8 cellular contexts compared by ENCODE assay signal in genomic region chr12:57845478-57846284, GRCh38. TPM values are rescaled to one million over a fixed set of nuclear protein-coding genes. Genes with fewer than 3 reads are reported as not detected.
DNase-seq lines count a peak whose midpoint lies in the region; ATAC-seq and TF ChIP-seq lines count a peak whose summit lies in the region.

No MANE protein-coding gene starts in this region.

- H3K79me2 ChIP-seq in SK-N-SH (ENCODE audit: insufficient read depth): peaks cover 59% of the 10 kb centered on the region

- H3K4me1 ChIP-seq in SK-N-SH (ENCODE audit: control insufficient read depth in 1 of 2, insufficient read depth in 2 of 2, low read depth in 1 of 2, low read length in 1 of 2): peaks cover 34 to 37% of the 10 kb centered on the region in 2 experiments
- peaks cover 45% of the 10 kb centered on the region for H3K4me1 ChIP-seq in adipocyte (ENCODE audit: control insufficient read depth, insufficient read depth, low read length)
- peaks cover 25 to 49% (median 44%) of the 10 kb centered on the region in 12 donors for H3K4me1 ChIP-seq in heart left ventricle

- TF ChIP-seq POLR2A in GM19099 (IDR thresholded peaks at IDR 0.05; ENCODE audit: extremely low read depth, insufficient read length, low read depth) (peak; percentile 52), heart left ventricle (IDR thresholded peaks at IDR 0.05) (no peak)

- TF ChIP-seq CTCF in SK-N-SH (IDR thresholded peaks at IDR 0.05): no peak
- no peak for TF ChIP-seq CTCF in heart left ventricle (IDR thresholded peaks at IDR 0.05)

- no peak for TF ChIP-seq RAD21 in SK-N-SH (IDR thresholded peaks at IDR 0.05; ENCODE audit: low read length)

- H3K4me2 ChIP-seq in SK-N-SH: peak overlapping the region; percentile 86

- peak overlapping the region; percentile 88 to 99 for H3K4me3 ChIP-seq in SK-N-SH (ENCODE audit: low read depth in 2 of 2, low read length in 1 of 2)
- peak overlapping the region; percentile 92 for H3K4me3 ChIP-seq in adipocyte (ENCODE audit: low read length)
- H3K4me3 ChIP-seq in heart left ventricle: peak overlapping the region; percentile 72 to 100 (median 96)

- no peaks in the 10 kb centered on the region for H3K9me3 ChIP-seq in SK-N-SH
- H3K9me3 ChIP-seq in adipocyte (ENCODE audit: control insufficient read depth, low read length): no peaks in the 10 kb centered on the region
- H3K9me3 ChIP-seq in heart left ventricle: no peaks in the 10 kb centered on the region

- H2AFZ ChIP-seq in SK-N-SH (ENCODE audit: low read depth): peak overlapping the region; percentile 31; the same call in 1 of the 2 replicates

- peaks cover 47% of the 10 kb centered on the region for H4K20me1 ChIP-seq in SK-N-SH (ENCODE audit: insufficient read depth)

- under 1% methylated on average over 52 of the region's 81 CpGs for WGBS in SK-N-SH (ENCODE audit: low lambda C conversion rate)
- 0% methylated on average over 41 to 81 of the region's 81 CpGs for WGBS in heart left ventricle, 4 donors

- intact Hi-C loops in heart left ventricle (cut with DNase I): loop anchor here in 8 of 10 donors (1.0 to 5.0 kb wide), 7 partner anchors 19 to 52 kb away; no protein-coding TSS in a partner anchor

- H3K27ac ChIP-seq in SK-N-SH (ENCODE audit: low read depth in 2 of 2, low read length in 1 of 2) (peak overlapping the region; percentile 94 to 99), heart left ventricle (peak overlapping the region; percentile 97 to 100 (median 100))

- H3F3A ChIP-seq in SK-N-SH (replicated peaks; ENCODE audit: insufficient read depth): peaks cover 9% of the 10 kb centered on the region

- POLR2A ChIA-PET in SK-N-SH (lab: Yijun Ruan, JAX): interaction anchor here (1.0 to 4.6 kb wide), 3 partner anchors 21 to 49 kb away, joined by 4 to 52 read pairs (median 9); no protein-coding TSS in a partner anchor

- DNase-seq in Ammon's horn (ENCODE audit: low spot score) (peak; percentile 88), SK-N-SH (peak; percentile 84), adipocyte (ENCODE audit: low read depth) (peak; percentile 56), heart left ventricle (peak; percentile 81 to 90 (median 84)), pons (ENCODE audit: low spot score) (peak; percentile 80)
- DNase-seq in NK-92 treated with Interleukin-12 subunit alpha and Interleukin-12 subunit beta, amount 100 ng/mL, for 24 hours (lab: John Stamatoyannopoulos, UW): no peak

- peak overlapping the region; percentile 94 for H3K9ac ChIP-seq in SK-N-SH
- peak overlapping the region; percentile 99 for H3K9ac ChIP-seq in adipocyte (ENCODE audit: low read length)

- peak; percentile 46 for ATAC-seq in HG03354 (IDR thresholded peaks at IDR 0.05; ENCODE audit: poor library complexity, severe bottlenecking, unreplicated experiment)
- ATAC-seq in heart left ventricle: peak; percentile 3 to 45 (median 32)

- H3K27me3 ChIP-seq in SK-N-SH (ENCODE audit: insufficient read depth): no peaks in the 10 kb centered on the region
- H3K27me3 ChIP-seq in adipocyte (replicated peaks; ENCODE audit: control insufficient read depth, insufficient read depth, low read length): no peaks in the 10 kb centered on the region
- no peaks in the 10 kb centered on the region for H3K27me3 ChIP-seq in heart left ventricle

- CTCF ChIA-PET in SK-N-SH (lab: Yijun Ruan, JAX): interaction anchor here (1.4 to 6.4 kb wide), 10 partner anchors 10 to 89 kb away, joined by 5 to 67 read pairs (median 7); no protein-coding TSS in a partner anchor

- no peaks in the 10 kb centered on the region for H3K9me2 ChIP-seq in SK-N-SH

- TF ChIP-seq EP300 in SK-N-SH (IDR thresholded peaks at IDR 0.05; ENCODE audit: borderline replicate concordance in 1 of 2, low read depth in 1 of 2, low read length in 1 of 2): no peak

- peaks cover 0 to 5% of the 10 kb centered on the region in 2 experiments for H3K36me3 ChIP-seq in SK-N-SH (replicated peaks in 1 of 2; ENCODE audit: control insufficient read depth in 1 of 2, insufficient read depth in 2 of 2, low read length in 1 of 2)
- H3K36me3 ChIP-seq in adipocyte (ENCODE audit: control insufficient read depth, insufficient read depth, low read length, severe bottlenecking): no peaks in the 10 kb centered on the region
- peaks cover 0 to 6% (median 0%) of the 10 kb centered on the region in 9 donors for H3K36me3 ChIP-seq in heart left ventricle

TF ChIP-seq in SK-N-SH, 30 proteins besides CTCF, POLR2A, EP300 and RAD21:
- peak; percentile 67; the same call in 1 of the 2 replicates for TF ChIP-seq SIN3A (IDR thresholded peaks at IDR 0.05; ENCODE audit: borderline replicate concordance, low read depth, low read length)
- TF ChIP-seq MXI1 (IDR thresholded peaks at IDR 0.05; ENCODE audit: low read depth, low read length): peak; percentile 67
- TF ChIP-seq GABPA (IDR thresholded peaks at IDR 0.05; ENCODE audit: low read depth): no peak
- no peak for TF ChIP-seq SMC3 (IDR thresholded peaks at IDR 0.05; ENCODE audit: low read depth, low read length)

RNA-seq across cellular contexts. Expression of gene CTDSP2, which starts 0.8 kb away (rescaled TPM):
- polyA plus RNA-seq in SK-N-SH (2012; rRNA removed): 117 and 119 TPM in 2 replicates
- polyA plus RNA-seq in SK-N-SH (2012; cell fraction: cytosol; rRNA removed): 87.3 and 102 TPM in 2 replicates
- polyA plus RNA-seq in SK-N-SH (2012; cell fraction: nucleus; rRNA removed): 145 and 147 TPM in 2 replicates
- total RNA-seq in heart left ventricle: 100 to 1,000 TPM in 3 of 9 donors, 10 to 100 TPM in 6; 69.9 to 191 (median 89.3) TPM
- polyA plus RNA-seq in heart left ventricle: 10 to 100 TPM; 28.0 to 68.4 TPM

RNA-seq across cellular contexts. Expression of gene AVIL, which starts 27.1 kb away (rescaled TPM):
- polyA plus RNA-seq in SK-N-SH (2012; rRNA removed): 4.7 and 5.2 TPM in 2 replicates
- polyA plus RNA-seq in SK-N-SH (2012; cell fraction: cytosol; rRNA removed): 1.2 and 1.4 TPM in 2 replicates
- 29.9 and 32.6 TPM in 2 replicates for polyA plus RNA-seq in SK-N-SH (2012; cell fraction: nucleus; rRNA removed)
- 1 to 10 TPM; 1.3 to 6.2 (median 2.4) TPM for total RNA-seq in heart left ventricle
- polyA plus RNA-seq in heart left ventricle: 1 to 10 TPM; 1.9 to 2.1 TPM
